Comparison of ENCODE assay signal across 39 cellular contexts in genomic region chr6:73941892-73942291, GRCh38.
"Had no signal": no experiment of that assay in that cellular context is flagged by ENCODE, and none has a peak within 500 bp of the region (broad histone marks: within the 10 kb centered on the region; RNA-seq: fewer than 3 reads in every experiment).

No MANE protein-coding gene starts in this region.

- H3K27ac ChIP-seq: ascending aorta, cardiac muscle cell, VCaP had no signal

- H3K27ac Mint-ChIP-seq: activated CD4-positive, alpha-beta memory T cell treated with anti-CD3 and anti-CD28 coated beads, Interleukin-2, amount 10 ng/mL, durations not matched to agents 7 days and 5 days; activated CD4-positive, alpha-beta T cell treated with anti-CD3 and anti-CD28 coated beads for 36 hours; activated CD4-positive, alpha-beta T cell treated with anti-CD3 and anti-CD28 coated beads, Interleukin-2, amount 10 ng/mL, durations not matched to agents 7 days and 5 days; activated CD8-positive, alpha-beta memory T cell treated with anti-CD3 and anti-CD28 coated beads, Interleukin-2, amount 10 ng/mL, durations not matched to agents 7 days and 5 days; activated CD8-positive, alpha-beta T cell treated with anti-CD3 and anti-CD28 coated beads, Interleukin-2, amount 10 ng/mL, durations not matched to agents 7 days and 5 days; activated naive CD4-positive, alpha-beta T cell treated with anti-CD3 and anti-CD28 coated beads, Interleukin-2, amount 10 ng/mL, durations not matched to agents 7 days and 5 days; activated naive CD4-positive, alpha-beta T cell treated with anti-CD3 and anti-CD28 coated beads, Interleukin-2, amount 50 U/mL, for 24 hours; activated naive CD8-positive, alpha-beta T cell; activated naive CD8-positive, alpha-beta T cell treated with anti-CD3 and anti-CD28 coated beads, Interleukin-2, amount 10 ng/mL, durations not matched to agents 7 days and 5 days; activated naive CD8-positive, alpha-beta T cell treated with anti-CD3 and anti-CD28 coated beads, Interleukin-2, amount 50 U/mL, for 24 hours; activated T-cell treated with anti-CD3 and anti-CD28 coated beads, Interleukin-2, amount 50 U/mL, for 24 hours; activated T-helper 2 cell treated with anti-CD3 and anti-CD28 coated beads, Interferon-gamma antibody, Interleukin-2, Interleukin-4, amounts not matched to agents 10 μg/mL and 5 μg/mL and 100 μg/mL, durations not matched to agents 14 hours and 24 hours and 36 hours; brain; T-helper 1 cell treated with Interleukin-12 subunit alpha and Interleukin-12 subunit beta and Interleukin-4 antibody, amounts not matched to agents 30 μg/mL and 1 μg/mL, for 36 hours; T-helper 2 cell treated with Interferon-gamma antibody and Interleukin-4, amounts not matched to agents 5 μg/mL and 100 μg/mL, for 36 hours; WTC11 had no signal

- H3K36me3 ChIP-seq: ascending aorta, cardiac muscle cell had no signal

- H3K4me3 Mint-ChIP-seq: activated CD4-positive, alpha-beta memory T cell treated with anti-CD3 and anti-CD28 coated beads, Interleukin-2, amount 10 ng/mL, durations not matched to agents 7 days and 5 days; activated CD4-positive, alpha-beta T cell treated with anti-CD3 and anti-CD28 coated beads for 36 hours; activated CD4-positive, alpha-beta T cell treated with anti-CD3 and anti-CD28 coated beads, Interleukin-2, amount 10 ng/mL, durations not matched to agents 7 days and 5 days; activated CD8-positive, alpha-beta memory T cell treated with anti-CD3 and anti-CD28 coated beads, Interleukin-2, amount 10 ng/mL, durations not matched to agents 7 days and 5 days; activated CD8-positive, alpha-beta T cell treated with anti-CD3 and anti-CD28 coated beads, Interleukin-2, amount 10 ng/mL, durations not matched to agents 7 days and 5 days; activated naive CD4-positive, alpha-beta T cell treated with anti-CD3 and anti-CD28 coated beads, Interleukin-2, amount 10 ng/mL, durations not matched to agents 7 days and 5 days; activated naive CD4-positive, alpha-beta T cell treated with anti-CD3 and anti-CD28 coated beads, Interleukin-2, amount 50 U/mL, for 24 hours; activated naive CD8-positive, alpha-beta T cell; activated naive CD8-positive, alpha-beta T cell treated with anti-CD3 and anti-CD28 coated beads, Interleukin-2, amount 10 ng/mL, durations not matched to agents 7 days and 5 days; activated naive CD8-positive, alpha-beta T cell treated with anti-CD3 and anti-CD28 coated beads, Interleukin-2, amount 50 U/mL, for 24 hours; activated T-cell treated with anti-CD3 and anti-CD28 coated beads, Interleukin-2, amount 50 U/mL, for 24 hours; brain; central memory CD8-positive, alpha-beta T cell; T-helper 1 cell treated with Interleukin-12 subunit alpha and Interleukin-12 subunit beta and Interleukin-4 antibody, amounts not matched to agents 30 μg/mL and 1 μg/mL, for 36 hours; T-helper 2 cell treated with Interferon-gamma antibody and Interleukin-4, amounts not matched to agents 5 μg/mL and 100 μg/mL, for 36 hours; WTC11 had no signal

- ATAC-seq: activated CD4-positive, CD25-positive, alpha-beta regulatory T cell treated with anti-CD3 and anti-CD28 coated beads, Interleukin-2, amount 50 U/mL, for 24 hours; activated CD8-positive, alpha-beta memory T cell treated with anti-CD3 and anti-CD28 coated beads, Interleukin-2, amount 10 ng/mL, durations not matched to agents 7 days and 5 days; activated CD8-positive, alpha-beta T cell treated with anti-CD3 and anti-CD28 coated beads, Interleukin-2, amount 10 ng/mL, durations not matched to agents 7 days and 5 days; activated naive CD8-positive, alpha-beta T cell treated with anti-CD3 and anti-CD28 coated beads, Interleukin-2, amount 50 U/mL, for 24 hours had no signal

- H3K9me3 Mint-ChIP-seq: activated CD4-positive, alpha-beta memory T cell treated with anti-CD3 and anti-CD28 coated beads, Interleukin-2, amount 10 ng/mL, durations not matched to agents 7 days and 5 days; activated CD4-positive, alpha-beta T cell treated with anti-CD3 and anti-CD28 coated beads, Interleukin-2, amount 10 ng/mL, durations not matched to agents 7 days and 5 days; activated naive CD4-positive, alpha-beta T cell treated with anti-CD3 and anti-CD28 coated beads, Interleukin-2, amount 10 ng/mL, durations not matched to agents 7 days and 5 days; activated naive CD8-positive, alpha-beta T cell treated with anti-CD3 and anti-CD28 coated beads, Interleukin-2, amount 10 ng/mL, durations not matched to agents 7 days and 5 days; activated naive CD8-positive, alpha-beta T cell treated with anti-CD3 and anti-CD28 coated beads, Interleukin-2, amount 50 U/mL, for 24 hours; activated T-helper 2 cell treated with anti-CD3 and anti-CD28 coated beads, Interferon-gamma antibody, Interleukin-2, Interleukin-4, amounts not matched to agents 10 μg/mL and 5 μg/mL and 100 μg/mL, durations not matched to agents 14 hours and 24 hours and 36 hours; T-helper 2 cell treated with Interferon-gamma antibody and Interleukin-4, amounts not matched to agents 5 μg/mL and 100 μg/mL, for 36 hours had no signal

- H3K27me3 Mint-ChIP-seq: activated CD8-positive, alpha-beta memory T cell treated with anti-CD3 and anti-CD28 coated beads, Interleukin-2, amount 10 ng/mL, durations not matched to agents 7 days and 5 days; activated naive CD4-positive, alpha-beta T cell treated with anti-CD3 and anti-CD28 coated beads, Interleukin-2, amount 10 ng/mL, durations not matched to agents 7 days and 5 days; activated naive CD8-positive, alpha-beta T cell treated with anti-CD3 and anti-CD28 coated beads, Interleukin-2, amount 50 U/mL, for 24 hours; activated T-cell treated with anti-CD3 and anti-CD28 coated beads, Interleukin-2, amount 50 U/mL, for 24 hours; central memory CD8-positive, alpha-beta T cell had no signal

- H3K4me1 Mint-ChIP-seq: activated CD4-positive, alpha-beta memory T cell treated with anti-CD3 and anti-CD28 coated beads, Interleukin-2, amount 10 ng/mL, durations not matched to agents 7 days and 5 days; activated CD4-positive, alpha-beta T cell treated with anti-CD3 and anti-CD28 coated beads for 36 hours; activated CD4-positive, alpha-beta T cell treated with anti-CD3 and anti-CD28 coated beads, Interleukin-2, amount 10 ng/mL, durations not matched to agents 7 days and 5 days; activated CD8-positive, alpha-beta memory T cell treated with anti-CD3 and anti-CD28 coated beads, Interleukin-2, amount 10 ng/mL, durations not matched to agents 7 days and 5 days; activated naive CD4-positive, alpha-beta T cell treated with anti-CD3 and anti-CD28 coated beads, Interleukin-2, amount 10 ng/mL, durations not matched to agents 7 days and 5 days; activated naive CD4-positive, alpha-beta T cell treated with anti-CD3 and anti-CD28 coated beads, Interleukin-2, amount 50 U/mL, for 24 hours; activated naive CD8-positive, alpha-beta T cell treated with anti-CD3 and anti-CD28 coated beads, Interleukin-2, amount 10 ng/mL, durations not matched to agents 7 days and 5 days; activated naive CD8-positive, alpha-beta T cell treated with anti-CD3 and anti-CD28 coated beads, Interleukin-2, amount 50 U/mL, for 24 hours; brain; central memory CD8-positive, alpha-beta T cell; WTC11 had no signal

- H3K4me1 ChIP-seq: ascending aorta had no signal

- H3K9me3 ChIP-seq: ascending aorta had no signal

- H3K27me3 ChIP-seq: ascending aorta, cardiac muscle cell had no signal

- DNase-seq: activated CD4-positive, alpha-beta memory T cell treated with anti-CD3 and anti-CD28 coated beads, Interleukin-2, amount 10 ng/mL, durations not matched to agents 7 days and 5 days; activated CD4-positive, alpha-beta T cell treated with anti-CD3 and anti-CD28 coated beads for 1 hour; activated CD4-positive, alpha-beta T cell treated with anti-CD3 and anti-CD28 coated beads for 48 hours; activated CD4-positive, alpha-beta T cell treated with anti-CD3 and anti-CD28 coated beads, Interleukin-2, amount 10 ng/mL, durations not matched to agents 7 days and 5 days; activated CD4-positive, alpha-beta T cell treated with anti-CD3 and anti-CD28 coated beads, Interleukin-2, amount 50 U/mL, for 48 hours; activated CD4-positive, CD25-positive, alpha-beta regulatory T cell; activated CD8-positive, alpha-beta memory T cell treated with anti-CD3 and anti-CD28 coated beads for 24 hours; activated CD8-positive, alpha-beta memory T cell treated with anti-CD3 and anti-CD28 coated beads, Interleukin-2, amount 10 ng/mL, durations not matched to agents 7 days and 5 days; activated CD8-positive, alpha-beta memory T cell treated with anti-CD3 and anti-CD28 coated beads, Interleukin-2, amount 50 U/mL, for 48 hours; activated CD8-positive, alpha-beta T cell treated with anti-CD3 and anti-CD28 coated beads, Interleukin-2, amount 10 ng/mL, durations not matched to agents 7 days and 5 days; activated effector memory CD4-positive, alpha-beta T cell treated with Interleukin-2 at 50 U/mL for 16 hours; activated gamma-delta T cell; activated naive CD4-positive, alpha-beta T cell treated with anti-CD3 and anti-CD28 coated beads, Interleukin-2, amount 10 ng/mL, durations not matched to agents 7 days and 5 days; activated naive CD4-positive, alpha-beta T cell treated with Interleukin-2 at 50 U/mL for 16 hours; activated naive CD8-positive, alpha-beta T cell treated with anti-CD3 and anti-CD28 coated beads, Interleukin-2, amount 10 ng/mL, durations not matched to agents 7 days and 5 days; activated naive CD8-positive, alpha-beta T cell treated with anti-CD3 and anti-CD28 coated beads, Interleukin-2, amount 50 U/mL, for 24 hours; activated T-cell treated with anti-CD3 and anti-CD28 coated beads, Interleukin-2, amount 50 U/mL, for 24 hours; activated T-cell treated with anti-CD3 and anti-CD28 coated beads, Interleukin-2, amount 50 U/mL, for 48 hours; amygdala; anterior cingulate cortex; caudate nucleus; cerebellar nuclear complex; T-helper 2 cell; T-helper 9 cell had no signal

- H3K4me3 ChIP-seq: ascending aorta, cardiac muscle cell had no signal

- H3K36me3 Mint-ChIP-seq: activated CD8-positive, alpha-beta memory T cell treated with anti-CD3 and anti-CD28 coated beads, Interleukin-2, amount 10 ng/mL, durations not matched to agents 7 days and 5 days; activated naive CD4-positive, alpha-beta T cell treated with anti-CD3 and anti-CD28 coated beads, Interleukin-2, amount 10 ng/mL, durations not matched to agents 7 days and 5 days; activated naive CD4-positive, alpha-beta T cell treated with anti-CD3 and anti-CD28 coated beads, Interleukin-2, amount 50 U/mL, for 24 hours; activated naive CD8-positive, alpha-beta T cell; activated naive CD8-positive, alpha-beta T cell treated with anti-CD3 and anti-CD28 coated beads, Interleukin-2, amount 10 ng/mL, durations not matched to agents 7 days and 5 days; brain; WTC11 had no signal

- FAIRE-seq: bronchial epithelial cell, TTC549 had no signal
